Comparison of ENCODE assay signal across 19 cellular contexts in genomic region chr15:98737122-98737521, GRCh38.
"Had no signal": no experiment of that assay in that cellular context is flagged by ENCODE, and none has a peak within 500 bp of the region (broad histone marks: within the 10 kb centered on the region; RNA-seq: fewer than 3 reads in every experiment).

No MANE protein-coding gene starts in this region.

- H3K4me3 ChIP-seq: ascending aorta, breast epithelium, gastrocnemius medialis, smooth muscle cell, transverse colon had no signal

- H3K27ac Mint-ChIP-seq: activated naive CD4-positive, alpha-beta T cell treated with anti-CD3 and anti-CD28 coated beads for 36 hours; activated naive CD8-positive, alpha-beta T cell treated with anti-CD3 and anti-CD28 coated beads, Interleukin-2, amount 50 U/mL, for 24 hours; activated T-helper 2 cell treated with anti-CD3 and anti-CD28 coated beads, Interferon-gamma antibody, Interleukin-2, Interleukin-4, amounts not matched to agents 10 μg/mL and 5 μg/mL and 100 μg/mL, durations not matched to agents 14 hours and 24 hours and 36 hours; dendritic cell treated with granulocyte-macrophage colony-stimulating factor and Interleukin-4, amounts not matched to agents 40 ng/mL and 50 ng/mL, for 4 days had no signal

- H3K27me3 Mint-ChIP-seq: activated naive CD8-positive, alpha-beta T cell treated with anti-CD3 and anti-CD28 coated beads, Interleukin-2, amount 50 U/mL, for 24 hours; dendritic cell treated with granulocyte-macrophage colony-stimulating factor and Interleukin-4, amounts not matched to agents 40 ng/mL and 50 ng/mL, for 4 days had no signal

- H3K9me3 ChIP-seq: ascending aorta, breast epithelium, gastrocnemius medialis, neutrophil, transverse colon had no signal

- DNase-seq: activated CD4-positive, alpha-beta T cell treated with anti-CD3 and anti-CD28 coated beads for 1 hour; activated CD4-positive, alpha-beta T cell treated with anti-CD3 and anti-CD28 coated beads, Interleukin-2, amount 50 U/mL, for 4 hours; activated naive CD4-positive, alpha-beta T cell treated with anti-CD3 and anti-CD28 coated beads for 36 hours; activated naive CD8-positive, alpha-beta T cell treated with anti-CD3 and anti-CD28 coated beads, Interleukin-2, amount 50 U/mL, for 24 hours; effector memory CD4-positive, alpha-beta T cell; gastrocnemius medialis; natural killer cell; right cardiac atrium; stimulated activated CD4-positive, alpha-beta T cell treated with anti-CD3 and anti-CD28 coated beads, Interleukin-4, amount 100 ng/mL, for 4 hours; stimulated activated CD8-positive, alpha-beta memory T cell treated with anti-CD3 and anti-CD28 coated beads, Interleukin-4, amount 100 ng/mL, for 48 hours; stimulated activated naive CD8-positive, alpha-beta T cell treated with anti-CD3 and anti-CD28 coated beads, Interleukin-15, Interleukin-2, amounts not matched to agents 100 U/mL and 50 U/mL, for 24 hours; transverse colon had no signal

- H3K4me2 ChIP-seq: smooth muscle cell had no signal

- H3K4me3 Mint-ChIP-seq: activated naive CD4-positive, alpha-beta T cell treated with anti-CD3 and anti-CD28 coated beads for 36 hours; activated naive CD8-positive, alpha-beta T cell treated with anti-CD3 and anti-CD28 coated beads, Interleukin-2, amount 50 U/mL, for 24 hours; dendritic cell treated with granulocyte-macrophage colony-stimulating factor and Interleukin-4, amounts not matched to agents 40 ng/mL and 50 ng/mL, for 4 days; natural killer cell had no signal

- H3K36me3 ChIP-seq: ascending aorta, breast epithelium, gastrocnemius medialis, neutrophil, transverse colon had no signal

- H3K9me3 Mint-ChIP-seq: activated naive CD4-positive, alpha-beta T cell treated with anti-CD3 and anti-CD28 coated beads for 36 hours; activated naive CD8-positive, alpha-beta T cell treated with anti-CD3 and anti-CD28 coated beads, Interleukin-2, amount 50 U/mL, for 24 hours; activated T-helper 2 cell treated with anti-CD3 and anti-CD28 coated beads, Interferon-gamma antibody, Interleukin-2, Interleukin-4, amounts not matched to agents 10 μg/mL and 5 μg/mL and 100 μg/mL, durations not matched to agents 14 hours and 24 hours and 36 hours; dendritic cell treated with granulocyte-macrophage colony-stimulating factor and Interleukin-4, amounts not matched to agents 40 ng/mL and 50 ng/mL, for 4 days; natural killer cell had no signal

- H3K27ac ChIP-seq: ascending aorta, breast epithelium, epithelial cell of prostate, gastrocnemius medialis, neutrophil, transverse colon had no signal

- H3K36me3 Mint-ChIP-seq: natural killer cell had no signal

- ATAC-seq: activated naive CD8-positive, alpha-beta T cell treated with anti-CD3 and anti-CD28 coated beads, Interleukin-2, amount 50 U/mL, for 24 hours; gastrocnemius medialis; natural killer cell; stimulated activated naive CD8-positive, alpha-beta T cell treated with anti-CD3 and anti-CD28 coated beads, Interleukin-15, Interleukin-2, amounts not matched to agents 100 U/mL and 50 U/mL, for 24 hours had no signal

- H3K27me3 ChIP-seq: ascending aorta, breast epithelium, gastrocnemius medialis, neutrophil, transverse colon had no signal
